In the genomic region with DNA sequence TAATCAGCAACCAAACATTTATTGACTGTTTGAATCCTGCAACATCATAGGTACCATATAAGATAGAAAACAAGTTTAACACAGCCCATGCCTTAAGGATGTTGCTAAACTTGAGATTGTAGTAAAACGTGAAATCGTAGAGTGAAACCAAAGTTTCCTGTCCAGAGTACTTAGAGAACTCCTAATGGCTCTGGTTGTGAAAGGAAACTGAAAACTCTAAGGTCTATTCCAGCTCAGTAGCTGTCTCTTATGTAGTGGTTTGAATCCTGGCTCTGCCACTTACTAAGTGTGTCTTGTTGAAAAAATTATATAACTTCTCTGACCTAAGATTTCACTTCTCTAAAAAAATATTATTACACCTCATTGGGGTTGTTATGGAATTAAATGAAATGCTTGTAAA, we compare ENCODE assay signal across 1 cellular context.
TF ChIP-seq lines count a peak whose summit lies in the region.

No MANE protein-coding gene starts in this region.

TF ChIP-seq in HepG2, 621 proteins besides CTCF, POLR2A, EP300 and RAD21 (continued from another document):
- TF ChIP-seq, protein P1, sequence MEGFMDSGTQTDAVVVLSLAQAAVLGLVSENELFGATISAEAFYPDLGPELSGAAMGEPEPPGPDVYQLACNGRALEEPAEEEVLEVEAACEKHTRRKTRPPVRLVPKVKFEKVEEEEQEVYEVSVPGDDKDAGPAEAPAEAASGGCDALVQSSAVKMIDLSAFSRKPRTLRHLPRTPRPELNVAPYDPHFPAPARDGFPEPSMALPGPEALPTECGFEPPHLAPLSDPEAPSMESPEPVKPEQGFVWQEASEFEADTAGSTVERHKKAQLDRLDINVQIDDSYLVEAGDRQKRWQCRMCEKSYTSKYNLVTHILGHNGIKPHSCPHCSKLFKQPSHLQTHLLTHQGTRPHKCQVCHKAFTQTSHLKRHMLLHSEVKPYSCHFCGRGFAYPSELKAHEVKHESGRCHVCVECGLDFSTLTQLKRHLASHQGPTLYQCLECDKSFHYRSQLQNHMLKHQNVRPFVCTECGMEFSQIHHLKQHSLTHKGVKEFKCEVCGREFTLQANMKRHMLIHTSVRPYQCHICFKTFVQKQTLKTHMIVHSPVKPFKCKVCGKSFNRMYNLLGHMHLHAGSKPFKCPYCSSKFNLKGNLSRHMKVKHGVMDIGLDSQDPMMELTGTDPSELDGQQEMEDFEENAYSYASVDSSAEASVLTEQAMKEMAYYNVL (CRISPR knock-in tag; IDR thresholded peaks at IDR 0.05; ENCODE audit: borderline replicate concordance), result no peak
TF ChIP-seq in HepG2: peak in this region for 0.
